ENCODE assay signal across 23 cellular contexts in genomic region chr21:40706806-40707205, GRCh38.
"Had no signal": no experiment of that assay in that cellular context is flagged by ENCODE, and none has a peak within 500 bp of the region (broad histone marks: within the 10 kb centered on the region; RNA-seq: fewer than 3 reads in every experiment).

No MANE protein-coding gene starts in this region.

- H3K27me3 Mint-ChIP-seq: dendritic cell treated with granulocyte-macrophage colony-stimulating factor and Interleukin-4, amounts not matched to agents 40 ng/mL and 50 ng/mL, for 4 days; stimulated activated naive CD8-positive, alpha-beta T cell treated with anti-CD3 and anti-CD28 coated beads, Interleukin-15, amount 100 ng/mL, for 72 hours had no signal

- H3K27ac Mint-ChIP-seq: activated naive CD8-positive, alpha-beta T cell; activated T-cell treated with anti-CD3 and anti-CD28 coated beads, Interleukin-2, amount 50 U/mL, for 24 hours; activated T-helper 17 cell treated with anti-CD3 and anti-CD28 coated beads, Interleukin-2, amount 50 U/mL, for 72 hours; dendritic cell treated with granulocyte-macrophage colony-stimulating factor and Interleukin-4, amounts not matched to agents 40 ng/mL and 50 ng/mL, for 4 days; natural killer cell; stimulated activated effector memory CD8-positive, alpha-beta T cell treated with anti-CD3 and anti-CD28 coated beads, Interleukin-12 subunit alpha, Interleukin-12 subunit beta, amount 100 ng/mL, for 72 hours; stimulated activated naive CD8-positive, alpha-beta T cell treated with anti-CD3 and anti-CD28 coated beads, Interleukin-15, amount 100 ng/mL, for 72 hours had no signal

- H3K27me3 ChIP-seq: gastrocnemius medialis, neutrophil, ovary, right atrium auricular region, tibial nerve, uterus had no signal

- H3K9me3 Mint-ChIP-seq: activated T-cell treated with anti-CD3 and anti-CD28 coated beads, Interleukin-2, amount 50 U/mL, for 24 hours; activated T-helper 17 cell treated with anti-CD3 and anti-CD28 coated beads, Interleukin-2, amount 50 U/mL, for 72 hours; dendritic cell treated with granulocyte-macrophage colony-stimulating factor and Interleukin-4, amounts not matched to agents 40 ng/mL and 50 ng/mL, for 4 days; natural killer cell; stimulated activated naive CD8-positive, alpha-beta T cell treated with anti-CD3 and anti-CD28 coated beads, Interleukin-15, amount 100 ng/mL, for 72 hours had no signal

- ATAC-seq: activated T-helper 17 cell treated with anti-CD3 and anti-CD28 coated beads, Interleukin-2, amount 50 U/mL, for 72 hours; esophagus mucosa; gastrocnemius medialis; left ventricle myocardium superior; natural killer cell; psoas muscle; stimulated activated effector memory CD8-positive, alpha-beta T cell treated with anti-CD3 and anti-CD28 coated beads, Interleukin-12 subunit alpha, Interleukin-12 subunit beta, amount 100 ng/mL, for 72 hours; stimulated activated naive CD8-positive, alpha-beta T cell treated with anti-CD3 and anti-CD28 coated beads, Interleukin-15, amount 100 ng/mL, for 72 hours had no signal

- H3K27ac ChIP-seq: gastrocnemius medialis, neutrophil, ovary, psoas muscle, right atrium auricular region, skin epidermis, tibial nerve, uterus had no signal

- H3K4me1 ChIP-seq: gastrocnemius medialis, psoas muscle, right atrium auricular region, tibial nerve, uterus had no signal

- DNase-seq: activated CD4-positive, alpha-beta T cell treated with anti-CD3 and anti-CD28 coated beads for 1 hour; activated T-cell treated with anti-CD3 and anti-CD28 coated beads, Interleukin-2, amount 50 U/mL, for 24 hours; effector CD8-positive, alpha-beta T cell; gastrocnemius medialis; hippocampal formation; left ventricle myocardium superior; midbrain; natural killer cell; ovary; psoas muscle; stimulated activated CD4-positive, alpha-beta T cell treated with anti-CD3 and anti-CD28 coated beads, Interleukin-2, amount 100 ng/mL, for 24 hours; stimulated activated naive CD8-positive, alpha-beta T cell treated with anti-CD3 and anti-CD28 coated beads, Interleukin-15, amount 100 ng/mL, for 72 hours; T-helper 1 cell; uterus had no signal

- H3K36me3 ChIP-seq: gastrocnemius medialis, neutrophil, ovary, right atrium auricular region, tibial nerve, uterus had no signal

- H3K4me3 ChIP-seq: gastrocnemius medialis, ovary, psoas muscle, right atrium auricular region, skin epidermis, tibial nerve, uterus had no signal

- H3K4me3 Mint-ChIP-seq: activated naive CD8-positive, alpha-beta T cell; activated T-cell treated with anti-CD3 and anti-CD28 coated beads, Interleukin-2, amount 50 U/mL, for 24 hours; activated T-helper 17 cell treated with anti-CD3 and anti-CD28 coated beads, Interleukin-2, amount 50 U/mL, for 72 hours; dendritic cell treated with granulocyte-macrophage colony-stimulating factor and Interleukin-4, amounts not matched to agents 40 ng/mL and 50 ng/mL, for 4 days; natural killer cell; stimulated activated effector memory CD8-positive, alpha-beta T cell treated with anti-CD3 and anti-CD28 coated beads, Interleukin-12 subunit alpha, Interleukin-12 subunit beta, amount 100 ng/mL, for 72 hours; stimulated activated naive CD8-positive, alpha-beta T cell treated with anti-CD3 and anti-CD28 coated beads, Interleukin-15, amount 100 ng/mL, for 72 hours had no signal

- H3K4me1 Mint-ChIP-seq: activated T-helper 17 cell treated with anti-CD3 and anti-CD28 coated beads, Interleukin-2, amount 50 U/mL, for 72 hours; natural killer cell; stimulated activated effector memory CD8-positive, alpha-beta T cell treated with anti-CD3 and anti-CD28 coated beads, Interleukin-12 subunit alpha, Interleukin-12 subunit beta, amount 100 ng/mL, for 72 hours; stimulated activated naive CD8-positive, alpha-beta T cell treated with anti-CD3 and anti-CD28 coated beads, Interleukin-15, amount 100 ng/mL, for 72 hours had no signal

- H3K36me3 Mint-ChIP-seq: activated naive CD8-positive, alpha-beta T cell; natural killer cell; stimulated activated effector memory CD8-positive, alpha-beta T cell treated with anti-CD3 and anti-CD28 coated beads, Interleukin-12 subunit alpha, Interleukin-12 subunit beta, amount 100 ng/mL, for 72 hours had no signal

- H3K9me3 ChIP-seq: gastrocnemius medialis, neutrophil, ovary, psoas muscle, right atrium auricular region, tibial nerve, uterus had no signal
